In the genomic region with DNA sequence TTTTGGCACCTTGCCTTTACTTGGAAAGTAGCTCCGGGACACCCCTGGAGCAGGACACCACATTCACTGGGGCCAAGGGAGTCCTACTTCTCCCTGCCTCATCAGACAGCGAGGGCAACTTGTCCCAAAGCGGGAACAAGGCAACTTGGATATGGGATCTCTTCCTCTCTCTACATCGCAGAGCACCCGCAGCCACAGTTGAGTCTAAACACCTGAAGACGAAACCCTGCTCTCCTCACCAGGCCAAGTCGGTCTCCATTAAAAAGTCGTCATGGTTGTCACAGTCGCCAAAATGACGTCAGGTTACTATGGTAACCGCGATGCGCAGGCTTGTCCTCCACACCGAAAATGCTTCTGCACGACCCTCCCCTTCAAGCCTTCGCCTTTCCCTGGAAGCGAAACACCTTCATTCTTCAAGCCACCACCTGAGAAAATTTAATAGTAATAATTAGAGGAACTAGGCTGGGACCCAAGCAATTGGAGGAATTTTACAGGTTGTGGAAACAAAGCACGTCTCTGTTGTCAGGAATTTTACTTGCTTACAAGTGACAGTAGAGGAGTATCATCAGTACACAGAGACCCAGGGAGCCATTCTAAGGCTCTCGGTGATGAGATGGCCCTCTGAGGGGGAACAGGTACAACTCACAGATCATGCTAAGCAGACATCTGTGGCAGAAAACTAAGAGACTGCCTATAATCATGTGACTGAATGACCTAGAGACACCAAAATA, we compare ENCODE assay signal across 8 cellular contexts. TPM values are rescaled to one million over a fixed set of nuclear protein-coding genes. Genes with fewer than 3 reads are reported as not detected.
DNase-seq lines count a peak whose midpoint lies in the region; ATAC-seq and TF ChIP-seq lines count a peak whose summit lies in the region.

No MANE protein-coding gene starts in this region.

- H3K4me1 ChIP-seq in BE2C (no peaks in the 10 kb centered on the region), mesenchymal stem cell (ENCODE audit: control insufficient read depth, insufficient read depth, low read depth, low read length) (no peaks in the 10 kb centered on the region)

- peak overlapping the region in 1 of 2 experiments; percentile 26 for H3K4ac ChIP-seq in mesenchymal stem cell (ENCODE audit: low read depth in 1 of 2, low read length in 2 of 2)

- 3% methylated on average over 15 of the region's 19 CpGs for WGBS in mesenchymal stem cell

- H3K27ac ChIP-seq in mesenchymal stem cell (ENCODE audit: low read length, poor library complexity, severe bottlenecking) = no peak overlapping the region

- H3K23ac ChIP-seq in mesenchymal stem cell (ENCODE audit: low read length in 2 of 2) = no peak overlapping the region

- H4K8ac ChIP-seq in mesenchymal stem cell (ENCODE audit: low read length) = peak overlapping the region; percentile 91

- no peak overlapping the region for H2BK5ac ChIP-seq in mesenchymal stem cell (ENCODE audit: low read depth, low read length, poor library complexity, severe bottlenecking)

- no peaks in the 10 kb centered on the region for H3K79me1 ChIP-seq in mesenchymal stem cell (replicated peaks; ENCODE audit: low read length, poor library complexity, severe bottlenecking)

- no peak overlapping the region for H2BK12ac ChIP-seq in mesenchymal stem cell (ENCODE audit: low read length in 2 of 2)

- H2AK5ac ChIP-seq in mesenchymal stem cell (ENCODE audit: low read length, severe bottlenecking) = no peak overlapping the region

- peak overlapping the region; percentile 85 for H3K4me3 ChIP-seq in BE2C (ENCODE audit: low read depth, low read length)
- H3K4me3 ChIP-seq in mesenchymal stem cell (ENCODE audit: insufficient read depth in 1 of 2, low read depth in 1 of 2, low read length in 2 of 2) = peak overlapping the region in 1 of 2 experiments; percentile 45

- H3K36me3 ChIP-seq in BE2C (no peaks in the 10 kb centered on the region), mesenchymal stem cell (ENCODE audit: control insufficient read depth in 1 of 2, insufficient read depth in 2 of 2, low read depth in 1 of 2, low read length in 2 of 2) (no peaks in the 10 kb centered on the region)

- peak overlapping the region; percentile 20 for H2AFZ ChIP-seq in mesenchymal stem cell (ENCODE audit: low read depth, low read length)

- no peak overlapping the region for H2BK120ac ChIP-seq in mesenchymal stem cell (ENCODE audit: low read depth, low read length)

- peak overlapping the region; percentile 65 for H3K9ac ChIP-seq in mesenchymal stem cell (ENCODE audit: low read length)

- H3K4me2 ChIP-seq in mesenchymal stem cell (ENCODE audit: low read length, poor library complexity, severe bottlenecking) = peak overlapping the region; percentile 70

- peak overlapping the region in 1 of 2 experiments; percentile 13 for H3K18ac ChIP-seq in mesenchymal stem cell (ENCODE audit: low read depth in 1 of 2, low read length in 2 of 2)

- H3K27me3 ChIP-seq in BE2C = no peaks in the 10 kb centered on the region
- peaks cover 0 to 25% of the 10 kb centered on the region in 2 experiments for H3K27me3 ChIP-seq in mesenchymal stem cell (ENCODE audit: control insufficient read depth in 1 of 2, insufficient read depth in 1 of 2, low read length in 2 of 2)

- H3K9me3 ChIP-seq in BE2C (no peaks in the 10 kb centered on the region), mesenchymal stem cell (ENCODE audit: control insufficient read depth, low read length) (no peaks in the 10 kb centered on the region)

- no peak overlapping the region for H4K91ac ChIP-seq in mesenchymal stem cell (ENCODE audit: low read length)

- DNase-seq in BE2C = peak; percentile 62
- peak; percentile 27 to 39 for DNase-seq in activated CD4-positive, alpha-beta T cell treated with anti-CD3 and anti-CD28 coated beads for 24 hours (ENCODE audit: low read depth in 2 of 2)
- DNase-seq in dermis microvascular lymphatic vessel endothelial cell (ENCODE audit: low read depth in 2 of 2) = peak; percentile 44 to 57
- DNase-seq in mesenchymal stem cell = peak; percentile 75
- DNase-seq in stimulated activated CD8-positive, alpha-beta memory T cell treated with anti-CD3 and anti-CD28 coated beads, Interleukin-2, amount 100 ng/mL, for 1 hour (ENCODE audit: low read depth in 2 of 2) = peak; percentile 5 to 21
- no peak for DNase-seq in kidney glomerular epithelial cell (lab: John Stamatoyannopoulos, UW)

- no peak for TF ChIP-seq CTCF in BE2C (IDR thresholded peaks at IDR 0.05; ENCODE audit: low read depth, low read length)

- no peak overlapping the region for H3K14ac ChIP-seq in mesenchymal stem cell (ENCODE audit: low read length in 2 of 2)

- peak; percentile 94 for ATAC-seq in GM19438 (IDR thresholded peaks at IDR 0.05; ENCODE audit: low read depth, unreplicated experiment)
- peak; percentile 98 for ATAC-seq in HG03571 (IDR thresholded peaks at IDR 0.05; ENCODE audit: unreplicated experiment)

- H2BK15ac ChIP-seq in mesenchymal stem cell (ENCODE audit: low read depth, poor library complexity, severe bottlenecking) = no peak overlapping the region

RNA-seq across cellular contexts. Expression of a gene that starts 30.5 kb away (rescaled TPM):
- 89.8 TPM for polyA plus RNA-seq in BE2C (2012; ENCODE audit: insufficient read depth, insufficient read length, low read depth)
- 21.8 and 24.5 TPM in 2 replicates for total RNA-seq in dermis microvascular lymphatic vessel endothelial cell
- 166 TPM for polyA plus RNA-seq in mesenchymal stem cell (2013, experiment 1 of 2)
- 162 TPM for polyA plus RNA-seq in mesenchymal stem cell (2013, experiment 2 of 2)

RNA-seq across cellular contexts. Expression of a gene that starts 35.6 kb away (rescaled TPM):
- 1.0 TPM for polyA plus RNA-seq in BE2C (2012; ENCODE audit: insufficient read depth, insufficient read length, low read depth)
- total RNA-seq in dermis microvascular lymphatic vessel endothelial cell = 0.13 TPM in 1 of 2 replicates, not detected in the other
- polyA plus RNA-seq in mesenchymal stem cell (2013, experiment 1 of 2) = 0.06 TPM
- polyA plus RNA-seq in mesenchymal stem cell (2013, experiment 2 of 2) = 0.04 TPM

RNA-seq across cellular contexts. Expression of a gene that starts 52.9 kb away (rescaled TPM):
- polyA plus RNA-seq in BE2C (2012; ENCODE audit: insufficient read depth, insufficient read length, low read depth) = 17.3 TPM
- 4.6 and 4.7 TPM in 2 replicates for total RNA-seq in dermis microvascular lymphatic vessel endothelial cell
- 52.4 TPM for polyA plus RNA-seq in mesenchymal stem cell (2013, experiment 1 of 2)
- 55.2 TPM for polyA plus RNA-seq in mesenchymal stem cell (2013, experiment 2 of 2)
